Comparison of ENCODE assay signal across 11 cellular contexts in the genomic region with DNA sequence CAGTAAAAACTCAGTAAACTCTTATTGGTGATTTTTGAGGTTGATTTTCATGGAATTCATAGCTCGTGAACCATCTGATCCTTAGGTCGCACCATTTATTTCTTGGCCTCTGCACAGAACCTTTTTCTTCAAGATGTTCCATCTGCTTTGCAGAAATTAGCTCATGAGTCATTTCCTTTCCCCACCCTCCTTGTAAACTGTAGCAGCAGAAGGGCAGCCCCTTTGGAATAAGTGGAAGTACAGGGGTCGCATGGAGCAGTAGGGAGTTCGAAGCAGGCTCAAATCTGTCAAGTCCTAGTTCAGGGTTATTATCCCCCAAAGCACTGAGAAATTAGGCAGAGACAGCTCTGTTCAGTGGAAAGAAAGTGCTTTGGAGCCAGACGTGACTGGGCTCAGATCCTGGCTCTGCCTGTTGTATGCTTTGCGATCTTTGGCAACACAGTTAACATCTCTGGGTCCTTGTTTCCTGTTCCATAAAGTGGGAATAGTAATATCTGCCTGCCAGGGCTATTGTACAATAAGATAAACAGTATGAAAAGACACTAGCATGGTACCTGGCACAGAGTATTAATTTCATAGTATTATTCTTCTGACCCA.
DNase-seq lines count a peak whose midpoint lies in the region; ATAC-seq and TF ChIP-seq lines count a peak whose summit lies in the region.
"Had no signal": no experiment of that assay in that cellular context is flagged by ENCODE, and none has a peak within 500 bp of the region (broad histone marks: within the 10 kb centered on the region; RNA-seq: fewer than 3 reads in every experiment).

No MANE protein-coding gene starts in this region.

- no peak overlapping the region for H3K27ac Mint-ChIP-seq in stimulated activated effector memory CD8-positive, alpha-beta T cell treated with anti-CD3 and anti-CD28 coated beads, Interleukin-12 subunit alpha, Interleukin-12 subunit beta, amount 100 ng/mL, for 72 hours
- H3K27ac Mint-ChIP-seq: activated CD8-positive, alpha-beta T cell treated with anti-CD3 and anti-CD28 coated beads, Interleukin-2, amount 10 ng/mL, durations not matched to agents 7 days and 5 days had no signal

- dilution Hi-C loops in mammary epithelial cell (cut with HindIII; ENCODE audit: low sequenced_read_pairs): no loop called here

- CTCF ChIA-PET in mammary epithelial cell (lab: Charles Lee; ENCODE audit: low non-redundant PET): no interaction called here

- H3K9me3 ChIP-seq in heart left ventricle (no peaks in the 10 kb centered on the region), skeletal muscle tissue (ENCODE audit: control insufficient read depth in 3 of 3, low read length in 3 of 3) (no peaks in the 10 kb centered on the region), mammary epithelial cell (replicated peaks; ENCODE audit: insufficient read depth, low read length) (peaks cover 8% of the 10 kb centered on the region)

- peak overlapping the region; percentile 62 for H3K27ac ChIP-seq in VCaP
- peak overlapping the region in 11 of 12 donors; percentile 5 to 73 (median 55) for H3K27ac ChIP-seq in heart left ventricle
- H3K27ac ChIP-seq in skeletal muscle tissue (ENCODE audit: low read depth, low read length): peak overlapping the region; percentile 4
- H3K27ac ChIP-seq in mammary epithelial cell (ENCODE audit: insufficient read depth, low read depth, low read length): no peak overlapping the region
- H3K27ac ChIP-seq: foreskin keratinocyte had no signal

- in situ Hi-C loops in G401 (cut with HindIII; ENCODE audit: low sequenced_read_pairs) (no loop called here), mammary epithelial cell (cut with MboI; ENCODE audit: low sequenced_read_pairs in 2 of 2) (no loop called here)

- H3K79me2 ChIP-seq in mammary epithelial cell (ENCODE audit: insufficient read depth, low read length): no peaks in the 10 kb centered on the region

- TF ChIP-seq CTCF in VCaP (conservative IDR thresholded peaks at IDR 0.05) (no peak), heart left ventricle (IDR thresholded peaks at IDR 0.05) (no peak), mammary epithelial cell (conservative IDR thresholded peaks at IDR 0.05 in 1 of 2, IDR thresholded peaks at IDR 0.05 in 1 of 2; ENCODE audit: extremely low read depth in 1 of 2, insufficient read depth in 1 of 2, low read depth in 1 of 2, low read length in 2 of 2) (no peak)

- H3K27me3 ChIP-seq in heart left ventricle (no peaks in the 10 kb centered on the region), skeletal muscle tissue (ENCODE audit: control insufficient read depth in 3 of 3, insufficient read depth in 3 of 3, low read length in 3 of 3) (no peaks in the 10 kb centered on the region), mammary epithelial cell (ENCODE audit: insufficient read depth, low read length) (no peaks in the 10 kb centered on the region)
- H3K27me3 ChIP-seq: adrenal gland, foreskin keratinocyte had no signal

- H4K20me1 ChIP-seq in mammary epithelial cell (ENCODE audit: insufficient read depth, low read length): no peaks in the 10 kb centered on the region

- intact Hi-C loops in heart left ventricle (cut with DNase I): loop anchor here in 1 of 10 donors (10.0 kb wide), 1 partner anchor 64 kb away; no protein-coding TSS in a partner anchor
- intact Hi-C loops in mammary epithelial cell (cut with micrococcal nuclease): no loop called here

- BruUV-seq in mammary epithelial cell (replicated peaks; lab: Mats Ljungman, UMichigan): no TSS peak

- 27 to 41% (median 28%) methylated on average over 6 of the region's 6 CpGs for WGBS in heart left ventricle, 4 donors
- 57% methylated on average over 5 of the region's 6 CpGs for WGBS in mammary epithelial cell (ENCODE audit: low coverage, missing lambda C conversion rate)

- H3K36me3 ChIP-seq in heart left ventricle (no peaks in the 10 kb centered on the region), skeletal muscle tissue (ENCODE audit: control insufficient read depth in 3 of 3, insufficient read depth in 3 of 3, low read length in 3 of 3) (no peaks in the 10 kb centered on the region), mammary epithelial cell (ENCODE audit: insufficient read depth, low read length) (no peaks in the 10 kb centered on the region)
- H3K36me3 ChIP-seq: adrenal gland had no signal

- no peak overlapping the region for H3K9ac ChIP-seq in skeletal muscle tissue (ENCODE audit: low read depth in 1 of 3, low read length in 3 of 3)
- no peak overlapping the region for H3K9ac ChIP-seq in mammary epithelial cell (ENCODE audit: insufficient read depth, low read length)

- no peak overlapping the region for H2AFZ ChIP-seq in mammary epithelial cell (ENCODE audit: low read depth, low read length)

- H3K4me1 ChIP-seq in heart left ventricle (peaks cover 0 to 48% (median 13%) of the 10 kb centered on the region in 12 donors), skeletal muscle tissue (ENCODE audit: control insufficient read depth in 3 of 3, insufficient read depth in 3 of 3, low read length in 3 of 3) (peaks cover 3 to 16% (median 14%) of the 10 kb centered on the region in 3 donors), mammary epithelial cell (ENCODE audit: insufficient read depth, low read length) (no peaks in the 10 kb centered on the region)
- H3K4me1 ChIP-seq: adrenal gland, foreskin keratinocyte had no signal

- peak; percentile 43 to 79 (median 70) for ATAC-seq in heart left ventricle
- ATAC-seq in stimulated activated effector memory CD8-positive, alpha-beta T cell treated with anti-CD3 and anti-CD28 coated beads, Interleukin-12 subunit alpha, Interleukin-12 subunit beta, amount 100 ng/mL, for 72 hours: no peak
- ATAC-seq: activated CD8-positive, alpha-beta T cell treated with anti-CD3 and anti-CD28 coated beads, Interleukin-2, amount 10 ng/mL, durations not matched to agents 7 days and 5 days; foreskin keratinocyte had no signal

- no peak overlapping the region for H3K4me3 Mint-ChIP-seq in stimulated activated effector memory CD8-positive, alpha-beta T cell treated with anti-CD3 and anti-CD28 coated beads, Interleukin-12 subunit alpha, Interleukin-12 subunit beta, amount 100 ng/mL, for 72 hours
- H3K4me3 Mint-ChIP-seq: activated CD8-positive, alpha-beta T cell treated with anti-CD3 and anti-CD28 coated beads, Interleukin-2, amount 10 ng/mL, durations not matched to agents 7 days and 5 days had no signal

- TF ChIP-seq POLR2A in heart left ventricle (IDR thresholded peaks at IDR 0.05): no peak

- no peaks in the 10 kb centered on the region for H3K36me3 Mint-ChIP-seq in stimulated activated effector memory CD8-positive, alpha-beta T cell treated with anti-CD3 and anti-CD28 coated beads, Interleukin-12 subunit alpha, Interleukin-12 subunit beta, amount 100 ng/mL, for 72 hours

- no peak overlapping the region for H3K4me2 ChIP-seq in mammary epithelial cell (ENCODE audit: insufficient read depth, low read depth, low read length)

- no peaks in the 10 kb centered on the region for H3K4me1 Mint-ChIP-seq in stimulated activated effector memory CD8-positive, alpha-beta T cell treated with anti-CD3 and anti-CD28 coated beads, Interleukin-12 subunit alpha, Interleukin-12 subunit beta, amount 100 ng/mL, for 72 hours

- no peaks in the 10 kb centered on the region for H3K9me3 Mint-ChIP-seq in stimulated activated effector memory CD8-positive, alpha-beta T cell treated with anti-CD3 and anti-CD28 coated beads, Interleukin-12 subunit alpha, Interleukin-12 subunit beta, amount 100 ng/mL, for 72 hours

- DNase-seq in G401 (ENCODE audit: low spot score): peak; percentile 7
- DNase-seq in heart left ventricle: no peak
- DNase-seq in mammary epithelial cell: no peak
- DNase-seq in nucleus accumbens (lab: John Stamatoyannopoulos, UW): no peak
- DNase-seq in stimulated activated effector memory CD8-positive, alpha-beta T cell treated with anti-CD3 and anti-CD28 coated beads, Interleukin-12 subunit alpha, Interleukin-12 subunit beta, amount 100 ng/mL, for 72 hours (ENCODE audit: low spot score in 2 of 2): no peak
- DNase-seq in activated CD4-positive, alpha-beta T cell treated with anti-CD3 and anti-CD28 coated beads, Interleukin-2, amount 50 U/mL, for 48 hours: no peak
- DNase-seq: activated CD8-positive, alpha-beta T cell treated with anti-CD3 and anti-CD28 coated beads, Interleukin-2, amount 10 ng/mL, durations not matched to agents 7 days and 5 days; foreskin keratinocyte had no signal

- H3K4me3 ChIP-seq in heart left ventricle (peak overlapping the region in 1 of 12 donors; percentile 20), skeletal muscle tissue (ENCODE audit: low read length in 3 of 3) (peak overlapping the region in 1 of 3 donors; percentile 38), mammary epithelial cell (replicated peaks in 1 of 3; ENCODE audit: insufficient read depth in 1 of 3, low read depth in 2 of 3, low read length in 3 of 3) (no peak overlapping the region)
- H3K4me3 ChIP-seq: adrenal gland had no signal
